In genomic region chr6:143806282-143807102, GRCh38 we compare ENCODE assay signal across 8 cellular contexts. TPM values are rescaled to one million over a fixed set of nuclear protein-coding genes. Genes with fewer than 3 reads are reported as not detected.
DNase-seq lines count a peak whose midpoint lies in the region; ATAC-seq and TF ChIP-seq lines count a peak whose summit lies in the region.

No MANE protein-coding gene starts in this region.

- peaks cover 16% of the 10 kb centered on the region for H3K36me3 Mint-ChIP-seq in activated naive CD8-positive, alpha-beta T cell

- ATAC-seq in HG02981 (IDR thresholded peaks at IDR 0.05; ENCODE audit: unreplicated experiment) (no peak), GM19455 (IDR thresholded peaks at IDR 0.05; ENCODE audit: unreplicated experiment) (no peak), HG03354 (IDR thresholded peaks at IDR 0.05; ENCODE audit: poor library complexity, severe bottlenecking, unreplicated experiment) (no peak)

- H2AFZ ChIP-seq in osteoblast (ENCODE audit: low read length): no peak overlapping the region

- no peaks in the 10 kb centered on the region for H3K79me2 ChIP-seq in osteoblast (ENCODE audit: insufficient read depth, low read length)

- H3K4me1 Mint-ChIP-seq in activated naive CD8-positive, alpha-beta T cell (ENCODE audit: low read depth): peaks cover 42% of the 10 kb centered on the region

- H3K27me3 ChIP-seq in osteoblast (ENCODE audit: insufficient read depth, low read length): no peaks in the 10 kb centered on the region

- H3K27ac Mint-ChIP-seq in activated naive CD8-positive, alpha-beta T cell: peak overlapping the region; percentile 97

- peaks cover 4% of the 10 kb centered on the region for H3K9me3 Mint-ChIP-seq in activated naive CD8-positive, alpha-beta T cell (ENCODE audit: low read depth)

- H3K36me3 ChIP-seq in osteoblast (ENCODE audit: insufficient read depth, low read length): peaks cover 3% of the 10 kb centered on the region

- peak overlapping the region; percentile 49 for H3K4me2 ChIP-seq in osteoblast (ENCODE audit: insufficient read depth, low read length)

- H3K4me1 ChIP-seq in osteoblast (ENCODE audit: insufficient read depth, low read length): peaks cover 47% of the 10 kb centered on the region

- H3K4me3 ChIP-seq in osteoblast (ENCODE audit: insufficient read depth, low read length): no peak overlapping the region

- TF ChIP-seq CTCF in osteoblast (IDR thresholded peaks at IDR 0.05; ENCODE audit: extremely low read depth, low read depth, low read length): no peak

- DNase-seq in AML-193 (lab: John Stamatoyannopoulos, UW): peak; percentile 71 to 78
- peak; percentile 84 for DNase-seq in OCI-M2 (lab: John Stamatoyannopoulos, UW; ENCODE audit: unreplicated experiment)
- DNase-seq in osteoblast (ENCODE audit: insufficient read length, low spot score, missing footprints): peak; percentile 78
- no peak for DNase-seq in COLO668 (lab: John Stamatoyannopoulos, UW; ENCODE audit: unreplicated experiment)

- H3K4me3 Mint-ChIP-seq in activated naive CD8-positive, alpha-beta T cell: peak overlapping the region; percentile 42

- no peaks in the 10 kb centered on the region for H3K9me3 ChIP-seq in osteoblast (ENCODE audit: low read depth, low read length)

- peak overlapping the region; percentile 89 for H3K27ac ChIP-seq in osteoblast (ENCODE audit: low read depth, low read length)

- H3K27me3 Mint-ChIP-seq in activated naive CD8-positive, alpha-beta T cell: no peaks in the 10 kb centered on the region

- H4K20me1 ChIP-seq in osteoblast (ENCODE audit: insufficient read depth, low read length): no peaks in the 10 kb centered on the region

RNA-seq across cellular contexts. Expression of gene LTV1, which starts 36.6 kb away (rescaled TPM):
- 15.3 and 16.6 TPM in 2 replicates for total RNA-seq in osteoblast

RNA-seq across cellular contexts. Expression of gene ZC2HC1B, which starts 57.8 kb away (rescaled TPM):
- total RNA-seq in osteoblast: not detected in 2 replicates
